Comparison of ENCODE assay signal across 8 cellular contexts in genomic region chr14:50082308-50082742, GRCh38. TPM values are rescaled to one million over a fixed set of nuclear protein-coding genes. Genes with fewer than 3 reads are reported as not detected.
DNase-seq lines count a peak whose midpoint lies in the region; FAIRE-seq and TF ChIP-seq lines count a peak whose summit lies in the region.

No MANE protein-coding gene starts in this region.

- POLR2A ChIA-PET in HEK293T (lab: Yijun Ruan, JAX), result interaction anchor here (1.2 kb wide), 1 partner anchor 20 kb away, joined by 4 read pairs; no protein-coding TSS in a partner anchor

- peak overlapping the region; percentile 55 for H3K27ac ChIP-seq in DOHH2 (ENCODE audit: low read depth, low read length)
- H3K27ac ChIP-seq in WERI-Rb-1, result peak overlapping the region; percentile 50
- H3K27ac ChIP-seq in small intestine (ENCODE audit: low read depth in 1 of 2, low read length in 1 of 2), result peak overlapping the region; percentile 56 to 83

- H3K9me2 ChIP-seq in DOHH2 (replicated peaks; ENCODE audit: control insufficient read depth, low read length), result no peaks in the 10 kb centered on the region

- no peak for DNase-seq in WERI-Rb-1
- DNase-seq in T47D (ENCODE audit: low read depth in 1 of 2, low spot score in 1 of 2), result peak; percentile 41 to 57
- no peak for DNase-seq in small intestine
- DNase-seq in SW480 (ENCODE audit: low spot score), result no peak
- no peak for DNase-seq in medulla oblongata (ENCODE audit: extremely low spot score)
- DNase-seq in HEK293T (ENCODE audit: extremely low spot score), result no peak
- DNase-seq in germinal center (ENCODE audit: low spot score), result no peak

- no peaks in the 10 kb centered on the region for H3K79me2 ChIP-seq in DOHH2 (ENCODE audit: control insufficient read depth, low read length)

- H3K9me3 ChIP-seq in DOHH2 (ENCODE audit: control insufficient read depth, insufficient read depth, low read length) (no peaks in the 10 kb centered on the region), WERI-Rb-1 (ENCODE audit: severe bottlenecking) (no peaks in the 10 kb centered on the region), small intestine (ENCODE audit: control insufficient read depth, low read depth) (no peaks in the 10 kb centered on the region)

- no peak for FAIRE-seq in small intestine (lab: Jason Lieb, UNC)

- peak overlapping the region; percentile 59 for H3K4me2 ChIP-seq in DOHH2 (ENCODE audit: low read length)

- in situ Hi-C loops in T47D (cut with HindIII; ENCODE audit: low pct_unique_long_range_greater_than_20kb, low sequenced_read_pairs), result no loop called here

- H3F3A ChIP-seq in DOHH2 (ENCODE audit: control insufficient read depth, insufficient read depth), result 0 out of 2 replicates have a peak, but pooled peaks cover 3% of the 10 kb centered on the region

- H3K27me3 ChIP-seq in DOHH2 (ENCODE audit: control insufficient read depth, low read length) (no peaks in the 10 kb centered on the region), WERI-Rb-1 (ENCODE audit: insufficient read depth, low read depth, severe bottlenecking) (no peaks in the 10 kb centered on the region), small intestine (ENCODE audit: control insufficient read depth in 2 of 2, insufficient read depth in 2 of 2, low read length in 2 of 2) (no peaks in the 10 kb centered on the region)

- no peaks in the 10 kb centered on the region; the same call in 1 of the 2 replicates for H3K36me3 ChIP-seq in DOHH2 (ENCODE audit: control insufficient read depth, low read length)
- H3K36me3 ChIP-seq in WERI-Rb-1, result no peaks in the 10 kb centered on the region
- no peaks in the 10 kb centered on the region for H3K36me3 ChIP-seq in small intestine (ENCODE audit: control insufficient read depth in 2 of 2, insufficient read depth in 2 of 2, low read length in 2 of 2)

- 66 to 78% (median 66%) methylated on average over 8 of the region's 8 CpGs for WGBS in small intestine, 3 donors

- no peaks in the 10 kb centered on the region for H4K20me1 ChIP-seq in DOHH2 (ENCODE audit: control insufficient read depth, insufficient read depth, low read depth, low read length)

- TF ChIP-seq CTCF in DOHH2 (IDR thresholded peaks at IDR 0.05; ENCODE audit: low read depth, low read length, poor library complexity, severe bottlenecking) (no peak), WERI-Rb-1 (IDR thresholded peaks at IDR 0.05; ENCODE audit: low read depth, low read length) (no peak)

- H3K4me1 ChIP-seq in DOHH2 (ENCODE audit: control insufficient read depth, low read length) (peaks cover 61% of the 10 kb centered on the region), small intestine (ENCODE audit: control insufficient read depth in 2 of 2, insufficient read depth in 1 of 2, low read depth in 1 of 2, low read length in 1 of 2) (no peaks in the 10 kb centered on the region)

- peak overlapping the region; percentile 36 for H3K4me3 ChIP-seq in DOHH2 (ENCODE audit: low read length)
- no peak overlapping the region for H3K4me3 ChIP-seq in WERI-Rb-1 (ENCODE audit: low read depth, low read length)
- no peak overlapping the region for H3K4me3 ChIP-seq in small intestine (ENCODE audit: low read depth in 1 of 2, low read length in 2 of 2)

- CTCF ChIA-PET in HEK293T (lab: Yijun Ruan, JAX), result no interaction called here

TF ChIP-seq in HEK293T, 16 proteins besides CTCF, POLR2A, EP300 and RAD21:
- TF ChIP-seq TARDBP (IDR thresholded peaks at IDR 0.05) (no peak), FOXM1 (IDR thresholded peaks at IDR 0.05; ENCODE audit: borderline replicate concordance) (no peak), FOXK2 (IDR thresholded peaks at IDR 0.05) (no peak), BHLHE40 (IDR thresholded peaks at IDR 0.05; ENCODE audit: borderline replicate concordance) (no peak), HDGF (IDR thresholded peaks at IDR 0.05; ENCODE audit: borderline replicate concordance) (no peak), NFRKB (IDR thresholded peaks at IDR 0.05) (no peak), LEF1 (IDR thresholded peaks at IDR 0.05; ENCODE audit: borderline replicate concordance) (no peak), ZNF384 (IDR thresholded peaks at IDR 0.05) (no peak), L3MBTL2 (conservative IDR thresholded peaks at IDR 0.05) (no peak), FOXA1 (IDR thresholded peaks at IDR 0.05) (no peak), ARNT (IDR thresholded peaks at IDR 0.05) (no peak), SUZ12 (IDR thresholded peaks at IDR 0.05) (no peak)
- TF ChIP-seq, protein P1, sequence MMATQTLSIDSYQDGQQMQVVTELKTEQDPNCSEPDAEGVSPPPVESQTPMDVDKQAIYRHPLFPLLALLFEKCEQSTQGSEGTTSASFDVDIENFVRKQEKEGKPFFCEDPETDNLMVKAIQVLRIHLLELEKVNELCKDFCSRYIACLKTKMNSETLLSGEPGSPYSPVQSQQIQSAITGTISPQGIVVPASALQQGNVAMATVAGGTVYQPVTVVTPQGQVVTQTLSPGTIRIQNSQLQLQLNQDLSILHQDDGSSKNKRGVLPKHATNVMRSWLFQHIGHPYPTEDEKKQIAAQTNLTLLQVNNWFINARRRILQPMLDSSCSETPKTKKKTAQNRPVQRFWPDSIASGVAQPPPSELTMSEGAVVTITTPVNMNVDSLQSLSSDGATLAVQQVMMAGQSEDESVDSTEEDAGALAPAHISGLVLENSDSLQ (IDR thresholded peaks at IDR 0.05), result no peak; the same call in 1 of the 2 replicates

RNA-seq across cellular contexts. Expression of gene VCPKMT, which starts 34.0 kb away (rescaled TPM):
- polyA plus RNA-seq in small intestine, result 10 to 100 TPM in 2 of 3 donors, 1 to 10 TPM in 1; 7.6 to 21.2 (median 13.2) TPM

Comparison
In these comparisons a context has a peak if more than half of its experiments do, and no peak if none do; other contexts are left out.
1. DNase-seq: peak in T47D (2 of 2); none in WERI-Rb-1 (single experiment), small intestine (single experiment), SW480 (single experiment), medulla oblongata (single experiment), HEK293T (single experiment) and germinal center (single experiment).
2. Peak in every context shown above with its lines, with median percentiles within 50 percentile points of each other: H3K27ac ChIP-seq.